In the genomic region with DNA sequence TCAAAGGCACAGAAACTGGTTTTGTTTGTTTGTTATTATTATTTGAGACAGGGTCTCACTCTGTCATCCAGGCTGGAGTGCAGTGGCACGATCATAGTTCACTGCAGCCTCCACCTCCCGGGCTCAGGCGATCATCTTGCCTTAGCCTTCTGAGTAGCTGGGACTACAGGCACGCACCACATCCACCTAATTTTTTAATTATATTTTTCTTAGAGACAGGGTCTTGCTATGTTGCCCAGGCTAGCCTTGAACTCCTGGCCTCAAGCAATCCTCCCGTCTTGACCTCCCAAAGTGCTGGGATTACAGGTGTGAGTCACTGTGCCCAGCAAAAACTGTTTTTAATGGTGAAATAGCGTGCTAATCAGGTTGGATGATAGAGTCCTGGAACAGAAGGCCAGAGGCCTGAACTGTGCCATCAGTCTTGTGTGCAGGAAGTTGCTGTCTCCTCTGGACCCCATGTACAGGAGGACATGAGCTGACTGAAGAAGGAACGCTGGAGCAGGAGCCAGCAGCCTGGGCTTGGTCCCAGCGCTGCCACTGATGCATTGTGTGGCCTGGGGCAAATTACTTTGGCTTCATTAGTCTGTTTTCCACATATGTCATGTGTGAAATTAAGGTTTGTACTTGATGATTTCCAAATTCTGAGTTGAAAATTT, we compare ENCODE assay signal across 22 cellular contexts. TPM values are rescaled to one million over a fixed set of nuclear protein-coding genes. Genes with fewer than 3 reads are reported as not detected.
DNase-seq lines count a peak whose midpoint lies in the region; ATAC-seq, FAIRE-seq and TF ChIP-seq lines count a peak whose summit lies in the region.
"Had no signal": no experiment of that assay in that cellular context is flagged by ENCODE, and none has a peak within 500 bp of the region (broad histone marks: within the 10 kb centered on the region; RNA-seq: fewer than 3 reads in every experiment).

No MANE protein-coding gene starts in this region.

- H3K36me3 Mint-ChIP-seq in astrocyte (ENCODE audit: low read depth, unreplicated experiment) = peaks cover 10% of the 10 kb centered on the region
- H3K36me3 Mint-ChIP-seq in activated CD4-positive, alpha-beta T cell treated with anti-CD3 and anti-CD28 coated beads for 36 hours (ENCODE audit: low read depth) = peaks cover 15% of the 10 kb centered on the region

- CTCF ChIA-PET in HEK293 (lab: Yijun Ruan, JAX) = no interaction called here
- CTCF ChIA-PET in activated CD4-positive, alpha-beta T cell treated with anti-CD3 and anti-CD28 coated beads for 36 hours (lab: Charles Lee) = interaction anchor here (1.3 kb wide), 1 partner anchor 22 kb away, joined by 3 read pairs; no protein-coding TSS in a partner anchor

- H3K4me3 Mint-ChIP-seq in astrocyte (ENCODE audit: unreplicated experiment) = no peak overlapping the region
- H3K4me3 Mint-ChIP-seq in activated CD4-positive, alpha-beta T cell treated with anti-CD3 and anti-CD28 coated beads for 36 hours = no peak overlapping the region
- H3K4me3 Mint-ChIP-seq: activated naive CD4-positive, alpha-beta T cell treated with anti-CD3 and anti-CD28 coated beads, Interleukin-2, amount 50 U/mL, for 24 hours had no signal

- no peaks in the 10 kb centered on the region for H3K27me3 ChIP-seq in astrocyte (ENCODE audit: insufficient read depth, low read length)
- H3K27me3 ChIP-seq in ovary = no peaks in the 10 kb centered on the region
- H3K27me3 ChIP-seq: body of pancreas, Peyer's patch, right lobe of liver, testis had no signal

- H3K4me2 ChIP-seq in astrocyte (ENCODE audit: low read length) = no peak overlapping the region

- ATAC-seq in activated CD4-positive, alpha-beta T cell treated with anti-CD3 and anti-CD28 coated beads for 36 hours = no peak
- ATAC-seq: body of pancreas had no signal

- peak; percentile 45 for DNase-seq in AG10803 (ENCODE audit: low read depth)
- DNase-seq in astrocyte (ENCODE audit: low read depth) = peak; percentile 23
- peak; percentile 39 for DNase-seq in islet precursor cell
- DNase-seq in SHP77 treated with DMSO at 0.1 percent for 48 hours (lab: John Stamatoyannopoulos, UW) = no peak
- no peak for DNase-seq in activated CD8-positive, alpha-beta memory T cell treated with anti-CD3 and anti-CD28 coated beads for 24 hours
- no peak for DNase-seq in activated CD4-positive, alpha-beta T cell treated with anti-CD3 and anti-CD28 coated beads for 36 hours
- DNase-seq in ovary = no peak
- DNase-seq: body of pancreas; effector CD8-positive, alpha-beta T cell; KG1; MV-4-11; NCI-H2171; NCI-H524 treated with DMSO at 0.1 percent for 48 hours; Peyer's patch; posterior cingulate gyrus; stimulated activated naive CD4-positive, alpha-beta T cell treated with Interleukin-2 at 50 U/mL for 16 hours; testis; WERI-Rb-1 had no signal

- no peak for TF ChIP-seq EP300 in ovary (IDR thresholded peaks at IDR 0.05)

- H3K27ac ChIP-seq in HEK293 (ENCODE audit: extremely low read depth, low read depth, low read length) (no peak overlapping the region), astrocyte (ENCODE audit: low read depth, low read length) (no peak overlapping the region), ovary (no peak overlapping the region)
- H3K27ac ChIP-seq: body of pancreas, Peyer's patch, right lobe of liver, testis had no signal

- WGBS in ovary, 3 donors = 77 to 84% (median 82%) methylated on average over 8 of the region's 8 CpGs

- FAIRE-seq in astrocyte (lab: Jason Lieb, UNC) = no peak
- FAIRE-seq: keratinocyte had no signal

- TF ChIP-seq CTCF in AG10803 (conservative IDR thresholded peaks at IDR 0.05; ENCODE audit: low read length) (no peak), HEK293 (tag by site-specific recombination; IDR thresholded peaks at IDR 0.05) (no peak), astrocyte (IDR thresholded peaks at IDR 0.05; ENCODE audit: insufficient read depth, low read depth, low read length) (no peak), ovary (IDR thresholded peaks at IDR 0.05) (no peak)

- H3K27ac Mint-ChIP-seq in astrocyte (ENCODE audit: unreplicated experiment) = no peak overlapping the region
- H3K27ac Mint-ChIP-seq in activated CD4-positive, alpha-beta T cell treated with anti-CD3 and anti-CD28 coated beads for 36 hours = no peak overlapping the region
- H3K27ac Mint-ChIP-seq: activated naive CD4-positive, alpha-beta T cell treated with anti-CD3 and anti-CD28 coated beads, Interleukin-2, amount 50 U/mL, for 24 hours had no signal

- intact Hi-C loops in activated CD4-positive, alpha-beta T cell treated with anti-CD3 and anti-CD28 coated beads for 36 hours (cut with DNase I, micrococcal nuclease) = no loop called here
- intact Hi-C loops in ovary (cut with DNase I) = no loop called here

- no peaks in the 10 kb centered on the region for H3K27me3 Mint-ChIP-seq in astrocyte (ENCODE audit: low read depth, unreplicated experiment)
- H3K27me3 Mint-ChIP-seq in activated CD4-positive, alpha-beta T cell treated with anti-CD3 and anti-CD28 coated beads for 36 hours = no peaks in the 10 kb centered on the region
- H3K27me3 Mint-ChIP-seq: activated naive CD4-positive, alpha-beta T cell treated with anti-CD3 and anti-CD28 coated beads, Interleukin-2, amount 50 U/mL, for 24 hours had no signal

- POLR2A ChIA-PET in HEK293 (lab: Yijun Ruan, JAX) = no interaction called here
- POLR2A ChIA-PET in activated CD4-positive, alpha-beta T cell treated with anti-CD3 and anti-CD28 coated beads for 36 hours (lab: Charles Lee) = no interaction called here

- peaks cover 5% of the 10 kb centered on the region; the same call in 1 of the 2 replicates for H3K4me1 ChIP-seq in HEK293 (ENCODE audit: control insufficient read depth, insufficient read depth, low read length)
- peaks cover 8% of the 10 kb centered on the region for H3K4me1 ChIP-seq in astrocyte (ENCODE audit: insufficient read depth, low read length)
- peaks cover 10% of the 10 kb centered on the region for H3K4me1 ChIP-seq in ovary (ENCODE audit: insufficient read depth)

- peaks cover 31% of the 10 kb centered on the region for H3K4me1 Mint-ChIP-seq in astrocyte (ENCODE audit: low read depth, unreplicated experiment)
- peaks cover 58% of the 10 kb centered on the region for H3K4me1 Mint-ChIP-seq in activated CD4-positive, alpha-beta T cell treated with anti-CD3 and anti-CD28 coated beads for 36 hours

- H3K4me3 ChIP-seq in AG10803 (ENCODE audit: low read length) (no peak overlapping the region), HEK293 (ENCODE audit: low read depth, low read length) (no peak overlapping the region), astrocyte (ENCODE audit: insufficient read depth, low read depth, low read length) (no peak overlapping the region), ovary (no peak overlapping the region)
- H3K4me3 ChIP-seq: body of pancreas, Peyer's patch, right lobe of liver, testis had no signal

- H3K9me3 ChIP-seq in HEK293 (ENCODE audit: control insufficient read depth, insufficient read depth, low read depth, low read length) (no peaks in the 10 kb centered on the region), astrocyte (ENCODE audit: insufficient read depth, low read depth, low read length) (no peaks in the 10 kb centered on the region), ovary (no peaks in the 10 kb centered on the region)
- H3K9me3 ChIP-seq: body of pancreas, Peyer's patch, right lobe of liver, testis had no signal

- H3K79me2 ChIP-seq in astrocyte (ENCODE audit: insufficient read depth, low read length) = peaks cover 98% of the 10 kb centered on the region

- H3K9ac ChIP-seq in astrocyte (ENCODE audit: low read length) = no peak overlapping the region

- H3K36me3 ChIP-seq in HEK293 (ENCODE audit: control insufficient read depth in 2 of 2, insufficient read depth in 1 of 2, low read length in 2 of 2) (peaks cover 0 to 15% of the 10 kb centered on the region in 2 experiments; a peak in 2 of 3 replicates), astrocyte (ENCODE audit: insufficient read depth, low read length) (peaks cover 2% of the 10 kb centered on the region), ovary (no peaks in the 10 kb centered on the region)
- H3K36me3 ChIP-seq: right lobe of liver had no signal

- peaks cover 78% of the 10 kb centered on the region for H4K20me1 ChIP-seq in astrocyte (ENCODE audit: insufficient read depth, low read length)

- no peak for TF ChIP-seq POLR2A in ovary (IDR thresholded peaks at IDR 0.05)

- no peaks in the 10 kb centered on the region for H3K9me3 Mint-ChIP-seq in astrocyte (ENCODE audit: unreplicated experiment)
- no peaks in the 10 kb centered on the region for H3K9me3 Mint-ChIP-seq in activated CD4-positive, alpha-beta T cell treated with anti-CD3 and anti-CD28 coated beads for 36 hours (ENCODE audit: low read depth)
- H3K9me3 Mint-ChIP-seq: activated naive CD4-positive, alpha-beta T cell treated with anti-CD3 and anti-CD28 coated beads, Interleukin-2, amount 50 U/mL, for 24 hours had no signal

- H2AFZ ChIP-seq in astrocyte (ENCODE audit: low read depth, low read length) = no peak overlapping the region

TF ChIP-seq in HEK293, 187 proteins besides CTCF, POLR2A, EP300 and RAD21:
- TF ChIP-seq ZNF155 (tag by site-specific recombination; IDR thresholded peaks at IDR 0.05) = no peak
- no peak for TF ChIP-seq ZNF621 (tag by site-specific recombination; IDR thresholded peaks at IDR 0.05)
- no peak for TF ChIP-seq ZNF398 (tag by site-specific recombination; IDR thresholded peaks at IDR 0.05)
- no peak for TF ChIP-seq KLF8 (tag by site-specific recombination; IDR thresholded peaks at IDR 0.05)
- no peak for TF ChIP-seq SETDB1 (IDR thresholded peaks at IDR 0.05; ENCODE audit: insufficient read length, low read length)
- TF ChIP-seq ZNF121 (tag by site-specific recombination; IDR thresholded peaks at IDR 0.05) = peak; percentile 62; the same call in 1 of the 2 replicates

RNA-seq across cellular contexts. Expression of gene TM9SF4, which starts 4.9 kb away (rescaled TPM):
- total RNA-seq in astrocyte (64.0 and 71.8 TPM in 2 replicates), ovary (10 to 100 TPM; 16.2 to 51.0 (median 37.2) TPM)
- total RNA-seq in activated CD4-positive, alpha-beta T cell treated with anti-CD3 and anti-CD28 coated beads for 36 hours = 10 to 100 TPM; 43.2 to 66.5 TPM
- 10 to 100 TPM; 25.4 to 50.0 TPM for polyA plus RNA-seq in ovary

Comparison
In these comparisons a context has a peak if more than half of its experiments do, and no peak if none do; other contexts are left out.
1. DNase-seq: peak in AG10803 (single experiment), astrocyte (single experiment) and islet precursor cell (single experiment); none in SHP77 treated with DMSO at 0.1 percent for 48 hours (single experiment), activated CD8-positive, alpha-beta memory T cell treated with anti-CD3 and anti-CD28 coated beads for 24 hours (single experiment), activated CD4-positive, alpha-beta T cell treated with anti-CD3 and anti-CD28 coated beads for 36 hours (single experiment) and ovary (0 of 5).